In genomic region chr1:165235158-165235776, GRCh38 we compare ENCODE assay signal across 8 cellular contexts.
DNase-seq lines count a peak whose midpoint lies in the region; ATAC-seq and TF ChIP-seq lines count a peak whose summit lies in the region.

No MANE protein-coding gene starts in this region.

- DNase-seq in SK-N-DZ (ENCODE audit: low spot score) (peak; percentile 5), OCI-LY7 (ENCODE audit: low spot score) (no peak), CD14-positive monocyte (ENCODE audit: low spot score) (no peak), GM10266 (ENCODE audit: extremely low spot score) (no peak)
- no peak for DNase-seq in CD8-positive, alpha-beta T cell

- no TSS peak for BruUV-seq in OCI-LY7 (replicated peaks; lab: Mats Ljungman, UMichigan)

- H3K36me3 ChIP-seq in HUES48 (ENCODE audit: control insufficient read depth, insufficient read depth, low read length): no peaks in the 10 kb centered on the region
- H3K36me3 ChIP-seq in iPS-15b (ENCODE audit: control insufficient read depth, insufficient read depth, low read length): no peaks in the 10 kb centered on the region
- no peaks in the 10 kb centered on the region for H3K36me3 ChIP-seq in skeletal muscle satellite cell (ENCODE audit: insufficient read depth, low read length)
- H3K36me3 ChIP-seq in CD8-positive, alpha-beta T cell (ENCODE audit: insufficient read depth, low read length): no peaks in the 10 kb centered on the region
- no peaks in the 10 kb centered on the region for H3K36me3 ChIP-seq in OCI-LY7 (ENCODE audit: insufficient read depth, low read length)

- no peak overlapping the region for H3K4me3 Mint-ChIP-seq in CD8-positive, alpha-beta T cell
- H3K4me3 Mint-ChIP-seq in CD14-positive monocyte: peak overlapping the region in 1 of 2 donors; percentile 78

- no peaks in the 10 kb centered on the region for H3K79me2 ChIP-seq in OCI-LY7 (ENCODE audit: insufficient read depth, low read depth, low read length)

- H3K27me3 ChIP-seq in HUES48 (ENCODE audit: control insufficient read depth, insufficient read depth, low read length) (peaks cover 86% of the 10 kb centered on the region), iPS-15b (ENCODE audit: control insufficient read depth, insufficient read depth, low read length) (peaks cover 90% of the 10 kb centered on the region), skeletal muscle satellite cell (ENCODE audit: control insufficient read depth, insufficient read depth, low read length) (peaks cover 33% of the 10 kb centered on the region)
- H3K27me3 ChIP-seq in CD8-positive, alpha-beta T cell (ENCODE audit: insufficient read depth, low read length): peaks cover 10% of the 10 kb centered on the region

- H3K27ac ChIP-seq in HUES48 (ENCODE audit: low read depth, low read length) (peak overlapping the region; percentile 43), OCI-LY7 (ENCODE audit: low read depth, low read length, poor library complexity, severe bottlenecking) (no peak overlapping the region)
- no peak overlapping the region for H3K27ac ChIP-seq in CD8-positive, alpha-beta T cell (ENCODE audit: low read depth, low read length)

- peaks cover 2% of the 10 kb centered on the region for H3K9me3 Mint-ChIP-seq in CD8-positive, alpha-beta T cell
- peaks cover 0 to 13% (median 3%) of the 10 kb centered on the region in 7 donors for H3K9me3 Mint-ChIP-seq in CD14-positive monocyte

- no peaks in the 10 kb centered on the region for H3K9me2 ChIP-seq in OCI-LY7 (ENCODE audit: insufficient read depth, low read length)

- TF ChIP-seq CTCF in CD8-positive, alpha-beta T cell (IDR thresholded peaks at IDR 0.05): no peak
- TF ChIP-seq CTCF in OCI-LY7 (conservative IDR thresholded peaks at IDR 0.05; ENCODE audit: low read length) (no peak), CD14-positive monocyte (IDR thresholded peaks at IDR 0.05) (no peak), GM10266 (IDR thresholded peaks at IDR 0.05; ENCODE audit: control insufficient read depth, insufficient read depth, low read depth, missing control alignments) (no peak)

- no peak overlapping the region for H3K27ac Mint-ChIP-seq in CD8-positive, alpha-beta T cell
- H3K27ac Mint-ChIP-seq in CD14-positive monocyte: no peak overlapping the region

- peak overlapping the region; percentile 27; the same call in 1 of the 2 replicates for H3K9ac ChIP-seq in HUES48 (ENCODE audit: low read depth, low read length)
- H3K9ac ChIP-seq in iPS-15b (ENCODE audit: low read depth, low read length): no peak overlapping the region
- H3K9ac ChIP-seq in skeletal muscle satellite cell (ENCODE audit: low read depth, low read length): no peak overlapping the region

- no peaks in the 10 kb centered on the region for H3K36me3 Mint-ChIP-seq in CD8-positive, alpha-beta T cell
- no peaks in the 10 kb centered on the region for H3K36me3 Mint-ChIP-seq in CD14-positive monocyte

- H3K4me2 ChIP-seq in skeletal muscle satellite cell (ENCODE audit: low read length): peak overlapping the region; percentile 41
- no peak overlapping the region for H3K4me2 ChIP-seq in OCI-LY7 (ENCODE audit: low read length)

- H3K4me1 Mint-ChIP-seq in CD8-positive, alpha-beta T cell (ENCODE audit: low read depth): no peaks in the 10 kb centered on the region
- H3K4me1 Mint-ChIP-seq in CD14-positive monocyte: no peaks in the 10 kb centered on the region

- no peaks in the 10 kb centered on the region for H4K20me1 ChIP-seq in OCI-LY7 (ENCODE audit: insufficient read depth, low read length)

- peaks cover 7% of the 10 kb centered on the region; the same call in 1 of the 2 replicates for H3K4me1 ChIP-seq in HUES48 (ENCODE audit: control insufficient read depth, insufficient read depth, low read length)
- H3K4me1 ChIP-seq in iPS-15b (ENCODE audit: control insufficient read depth, insufficient read depth, low read length): peaks cover 2% of the 10 kb centered on the region
- H3K4me1 ChIP-seq in skeletal muscle satellite cell (ENCODE audit: control insufficient read depth, insufficient read depth, low read length): no peaks in the 10 kb centered on the region
- H3K4me1 ChIP-seq in CD8-positive, alpha-beta T cell (ENCODE audit: insufficient read depth, low read length): no peaks in the 10 kb centered on the region
- H3K4me1 ChIP-seq in OCI-LY7 (ENCODE audit: insufficient read depth, low read length, poor library complexity, severe bottlenecking): no peaks in the 10 kb centered on the region

- CTCF ChIA-PET in CD8-positive, alpha-beta T cell (lab: Charles Lee): no interaction called here
- CTCF ChIA-PET in OCI-LY7 (lab: Charles Lee; ENCODE audit: unreplicated experiment): no interaction called here

- POLR2A ChIA-PET in CD8-positive, alpha-beta T cell (lab: Charles Lee): no interaction called here
- POLR2A ChIA-PET in OCI-LY7 (lab: Charles Lee): interaction anchor here (0.7 kb wide), 1 partner anchor 98 kb away, joined by 3 read pairs; no protein-coding TSS in a partner anchor

- H3K9me3 ChIP-seq in HUES48 (ENCODE audit: control insufficient read depth, insufficient read depth, low read length): no peaks in the 10 kb centered on the region
- no peaks in the 10 kb centered on the region for H3K9me3 ChIP-seq in iPS-15b (ENCODE audit: control insufficient read depth, insufficient read depth, low read length)
- no peaks in the 10 kb centered on the region for H3K9me3 ChIP-seq in skeletal muscle satellite cell (replicated peaks; ENCODE audit: low read length)
- no peaks in the 10 kb centered on the region for H3K9me3 ChIP-seq in CD8-positive, alpha-beta T cell (ENCODE audit: low read length)
- H3K9me3 ChIP-seq in OCI-LY7 (ENCODE audit: low read length): no peaks in the 10 kb centered on the region

- H3K4me3 ChIP-seq in HUES48 (ENCODE audit: low read depth, low read length): peak overlapping the region; percentile 66
- H3K4me3 ChIP-seq in iPS-15b (ENCODE audit: low read depth, low read length): peak overlapping the region; percentile 58
- no peak overlapping the region for H3K4me3 ChIP-seq in skeletal muscle satellite cell (ENCODE audit: low read length)
- no peak overlapping the region for H3K4me3 ChIP-seq in CD8-positive, alpha-beta T cell (ENCODE audit: low read depth, low read length)
- no peak overlapping the region for H3K4me3 ChIP-seq in OCI-LY7 (ENCODE audit: low read depth, low read length, poor library complexity, severe bottlenecking)

- peaks cover 49% of the 10 kb centered on the region for H3K27me3 Mint-ChIP-seq in CD8-positive, alpha-beta T cell (ENCODE audit: low read depth)
- peaks cover 37 to 55% (median 48%) of the 10 kb centered on the region in 3 donors for H3K27me3 Mint-ChIP-seq in CD14-positive monocyte (ENCODE audit: low read depth in 3 of 3)

- ATAC-seq in CD8-positive, alpha-beta T cell: no peak

- intact Hi-C loops in CD8-positive, alpha-beta T cell (cut with DNase I, micrococcal nuclease): no loop called here
- intact Hi-C loops in OCI-LY7 (cut with micrococcal nuclease; ENCODE audit: unreplicated experiment): no loop called here
- intact Hi-C loops in CD14-positive monocyte (cut with micrococcal nuclease): no loop called here

- H2AFZ ChIP-seq in OCI-LY7 (ENCODE audit: low read length): no peak overlapping the region

Comparison
In these comparisons a context has a peak if more than half of its experiments do, and no peak if none do; other contexts are left out.
1. H3K4me3 ChIP-seq: peak in HUES48 (single experiment) and iPS-15b (single experiment); none in skeletal muscle satellite cell (single experiment), CD8-positive, alpha-beta T cell (single experiment) and OCI-LY7 (single experiment).